In the genomic region with DNA sequence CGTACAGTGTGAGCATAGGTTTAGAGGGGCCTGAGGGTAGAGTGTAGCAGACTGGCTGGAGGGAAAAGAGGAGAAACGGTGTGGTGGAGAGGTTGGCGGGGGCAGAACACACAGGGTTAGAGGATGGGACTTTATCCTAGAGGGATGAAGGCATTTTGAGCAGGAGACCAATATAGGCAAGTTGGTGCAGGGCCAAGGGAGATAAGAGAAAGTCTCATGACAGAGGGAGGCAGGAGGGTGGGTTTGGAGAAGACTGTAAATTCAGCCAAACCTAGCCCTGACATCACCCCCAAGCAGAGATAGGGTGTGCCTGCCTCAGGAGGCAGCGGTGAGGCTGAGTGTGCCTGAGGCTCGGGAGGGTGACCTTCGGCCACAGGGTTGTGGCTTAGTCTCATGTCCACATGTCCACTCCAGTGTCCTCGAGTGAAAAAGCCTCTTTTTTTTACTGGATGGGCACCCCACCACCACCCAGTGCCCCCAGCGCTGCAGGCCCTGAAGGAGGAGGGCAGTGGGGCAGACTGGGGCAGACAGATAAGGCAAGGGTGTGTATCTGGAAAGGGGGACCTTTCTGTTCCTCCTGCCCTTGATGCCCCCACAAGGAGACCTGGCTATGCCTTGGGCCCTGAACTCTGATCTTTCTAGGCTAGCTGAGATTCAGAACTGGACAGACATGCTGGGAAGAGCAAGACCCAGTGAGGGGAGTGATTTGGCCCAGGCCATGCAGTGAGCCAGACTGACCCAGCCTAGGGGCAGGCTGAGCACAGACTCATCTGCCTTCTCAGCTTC, we compare ENCODE assay signal across 13 cellular contexts.
A peak's percentile ranks its signal among the peaks of the same experiment; 100 is the strongest.
DNase-seq lines count a peak whose midpoint lies in the region; ATAC-seq and TF ChIP-seq lines count a peak whose summit lies in the region.
"Had no signal": no experiment of that assay in that cellular context is flagged by ENCODE, and none has a peak within 500 bp of the region (broad histone marks: within the 10 kb centered on the region; RNA-seq: fewer than 3 reads in every experiment).

No MANE protein-coding gene starts in this region.

- H3K4me1 Mint-ChIP-seq in activated naive CD4-positive, alpha-beta T cell treated with anti-CD3 and anti-CD28 coated beads, Interleukin-2, amount 10 ng/mL, durations not matched to agents 7 days and 5 days = peaks cover 24% of the 10 kb centered on the region

- intact Hi-C loops in lower lobe of right lung (cut with DNase I) = no loop called here
- intact Hi-C loops in tibial artery (cut with DNase I; ENCODE audit: low total_unique reads) = no loop called here
- intact Hi-C loops in transverse colon (cut with DNase I; ENCODE audit: low total_unique reads) = no loop called here

- TF ChIP-seq CTCF in coronary artery (IDR thresholded peaks at IDR 0.05) = no peak
- no peak for TF ChIP-seq CTCF in lower lobe of right lung (IDR thresholded peaks at IDR 0.05)
- no peak for TF ChIP-seq CTCF in tibial artery (IDR thresholded peaks at IDR 0.05)
- TF ChIP-seq CTCF in transverse colon (IDR thresholded peaks at IDR 0.05) = no peak

- H3K36me3 ChIP-seq in lower lobe of right lung = no peaks in the 10 kb centered on the region
- no peaks in the 10 kb centered on the region for H3K36me3 ChIP-seq in tibial artery
- no peaks in the 10 kb centered on the region for H3K36me3 ChIP-seq in transverse colon

- H3K9me3 ChIP-seq in lower lobe of right lung = no peaks in the 10 kb centered on the region
- no peaks in the 10 kb centered on the region for H3K9me3 ChIP-seq in tibial artery
- no peaks in the 10 kb centered on the region for H3K9me3 ChIP-seq in transverse colon
- H3K9me3 ChIP-seq: A549 had no signal

- 81 to 100% methylated on average over 3 to 8 of the region's 8 CpGs for WGBS in transverse colon (ENCODE audit: low coverage in 1 of 2), 2 donors

- H3K27me3 Mint-ChIP-seq in activated naive CD4-positive, alpha-beta T cell treated with anti-CD3 and anti-CD28 coated beads, Interleukin-2, amount 10 ng/mL, durations not matched to agents 7 days and 5 days = no peaks in the 10 kb centered on the region

- H3K4me1 ChIP-seq in lower lobe of right lung (peaks cover 42% of the 10 kb centered on the region), tibial artery (peaks cover 0 to 87% (median 59%) of the 10 kb centered on the region in 4 donors), transverse colon (peaks cover 0 to 17% (median 10%) of the 10 kb centered on the region in 4 donors)

- H3K4me3 Mint-ChIP-seq in activated naive CD4-positive, alpha-beta T cell treated with anti-CD3 and anti-CD28 coated beads, Interleukin-2, amount 10 ng/mL, durations not matched to agents 7 days and 5 days = no peak overlapping the region
- H3K4me3 Mint-ChIP-seq: neural crest cell had no signal

- H3K27ac Mint-ChIP-seq in activated naive CD4-positive, alpha-beta T cell treated with anti-CD3 and anti-CD28 coated beads, Interleukin-2, amount 10 ng/mL, durations not matched to agents 7 days and 5 days = no peak overlapping the region

- no peaks in the 10 kb centered on the region for H3K27me3 ChIP-seq in lower lobe of right lung (ENCODE audit: low read depth)
- no peaks in the 10 kb centered on the region for H3K27me3 ChIP-seq in tibial artery
- H3K27me3 ChIP-seq in transverse colon = no peaks in the 10 kb centered on the region

- CTCF ChIA-PET in activated naive CD4-positive, alpha-beta T cell treated with anti-CD3 and anti-CD28 coated beads, Interleukin-2, amount 10 ng/mL, durations not matched to agents 7 days and 5 days (lab: Charles Lee) = interaction anchor here (1.0 to 2.5 kb wide), 3 partner anchors 16 to 51 kb away, joined by 3 to 7 read pairs (median 6); no protein-coding TSS in a partner anchor

- no peaks in the 10 kb centered on the region for H3K9me3 Mint-ChIP-seq in activated naive CD4-positive, alpha-beta T cell treated with anti-CD3 and anti-CD28 coated beads, Interleukin-2, amount 10 ng/mL, durations not matched to agents 7 days and 5 days

- no peak for TF ChIP-seq EP300 in transverse colon (IDR thresholded peaks at IDR 0.05; ENCODE audit: low read depth)

- no peak for ATAC-seq in lower lobe of right lung
- ATAC-seq: A549 had no signal

- no peak overlapping the region for H3K4me3 ChIP-seq in coronary artery
- no peak overlapping the region for H3K4me3 ChIP-seq in lower lobe of right lung
- H3K4me3 ChIP-seq in tibial artery = no peak overlapping the region
- H3K4me3 ChIP-seq in transverse colon = no peak overlapping the region
- H3K4me3 ChIP-seq: A549, GM23248 had no signal

- H3K36me3 Mint-ChIP-seq in activated naive CD4-positive, alpha-beta T cell treated with anti-CD3 and anti-CD28 coated beads, Interleukin-2, amount 10 ng/mL, durations not matched to agents 7 days and 5 days = no peaks in the 10 kb centered on the region

- TF ChIP-seq POLR2A in transverse colon (IDR thresholded peaks at IDR 0.05) = no peak

- H3K27ac ChIP-seq in coronary artery (no peak overlapping the region), lower lobe of right lung (no peak overlapping the region), tibial artery (no peak overlapping the region), transverse colon (no peak overlapping the region)
- H3K27ac ChIP-seq: GM23248 had no signal

- in situ Hi-C loops in transverse colon (cut with MboI; ENCODE audit: low pct_ligation_motif_present in 1 of 4, low pct_unique_long_range_greater_than_20kb in 1 of 4, low sequenced_read_pairs in 3 of 4) = no loop called here

- DNase-seq in activated naive CD4-positive, alpha-beta T cell treated with anti-CD3 and anti-CD28 coated beads, Interleukin-2, amount 10 ng/mL, durations not matched to agents 7 days and 5 days = peak; percentile 9
- DNase-seq in activated naive CD4-positive, alpha-beta T cell treated with Interleukin-2 at 50 U/mL for 16 hours = no peak
- peak; percentile 46 for DNase-seq in coronary artery (ENCODE audit: low spot score)
- DNase-seq in lower lobe of right lung = peak; percentile 15
- peak; percentile 11 to 33 for DNase-seq in tibial artery
- DNase-seq in transverse colon = no peak
- no peak for DNase-seq in NCI-H2171 treated with DMSO at 0.1 percent for 48 hours (lab: John Stamatoyannopoulos, UW)
- DNase-seq in DMS153 treated with DMSO at 0.1 percent for 48 hours (lab: John Stamatoyannopoulos, UW; ENCODE audit: unreplicated experiment) = no peak
- DNase-seq: activated CD4-positive, alpha-beta T cell treated with anti-CD3 and anti-CD28 coated beads for 4 hours; GM23248; small intestine had no signal

Comparison
In these comparisons a context has a peak if more than half of its experiments do, and no peak if none do; other contexts are left out.
1. DNase-seq: peak in activated naive CD4-positive, alpha-beta T cell treated with anti-CD3 and anti-CD28 coated beads, Interleukin-2, amount 10 ng/mL, durations not matched to agents 7 days and 5 days (single experiment), coronary artery (single experiment), lower lobe of right lung (single experiment) and tibial artery (2 of 2); none in activated naive CD4-positive, alpha-beta T cell treated with Interleukin-2 at 50 U/mL for 16 hours (single experiment), transverse colon (single experiment), NCI-H2171 treated with DMSO at 0.1 percent for 48 hours (single experiment) and DMS153 treated with DMSO at 0.1 percent for 48 hours (single experiment).